In genomic region chr11:75506827-75507226, GRCh38 we compare ENCODE assay signal across 18 cellular contexts. TPM values are rescaled to one million over a fixed set of nuclear protein-coding genes. Genes with fewer than 3 reads are reported as not detected.
DNase-seq lines count a peak whose midpoint lies in the region; ATAC-seq, FAIRE-seq and TF ChIP-seq lines count a peak whose summit lies in the region.
"Had no signal": no experiment of that assay in that cellular context is flagged by ENCODE, and none has a peak within 500 bp of the region (broad histone marks: within the 10 kb centered on the region; RNA-seq: fewer than 3 reads in every experiment).

No MANE protein-coding gene starts in this region.

- no peak overlapping the region for H3K14ac ChIP-seq in neuronal stem cell (ENCODE audit: low read length)

- ATAC-seq in activated CD4-positive, alpha-beta T cell treated with anti-CD3 and anti-CD28 coated beads for 36 hours: no peak
- ATAC-seq in T-helper 17 cell: no peak

- no peaks in the 10 kb centered on the region for H3K9me3 Mint-ChIP-seq in activated CD4-positive, alpha-beta T cell treated with anti-CD3 and anti-CD28 coated beads, Interleukin-2, amount 10 ng/mL, durations not matched to agents 7 days and 5 days
- no peaks in the 10 kb centered on the region for H3K9me3 Mint-ChIP-seq in activated CD4-positive, alpha-beta T cell treated with anti-CD3 and anti-CD28 coated beads for 36 hours (ENCODE audit: low read depth)

- no peak overlapping the region for H3K4me3 Mint-ChIP-seq in activated CD4-positive, alpha-beta T cell treated with anti-CD3 and anti-CD28 coated beads, Interleukin-2, amount 10 ng/mL, durations not matched to agents 7 days and 5 days
- no peak overlapping the region for H3K4me3 Mint-ChIP-seq in activated CD4-positive, alpha-beta T cell treated with anti-CD3 and anti-CD28 coated beads for 36 hours
- H3K4me3 Mint-ChIP-seq in T-helper 17 cell: no peak overlapping the region

- H3K27ac ChIP-seq in neuronal stem cell (replicated peaks; ENCODE audit: low read length): no peak overlapping the region
- peak overlapping the region; percentile 55 to 85 (median 66) for H3K27ac ChIP-seq in tibial nerve
- H3K27ac ChIP-seq: PC-9 had no signal

- no peak overlapping the region for H3K23ac ChIP-seq in neuronal stem cell (ENCODE audit: low read depth, low read length, poor library complexity)

- no peaks in the 10 kb centered on the region for H3K79me1 ChIP-seq in neuronal stem cell (ENCODE audit: low read depth, low read length)

- H2AK5ac ChIP-seq in neuronal stem cell (ENCODE audit: low read depth, low read length): peak overlapping the region; percentile 24

- H3K4me1 ChIP-seq in neuronal stem cell (ENCODE audit: control insufficient read depth in 2 of 2, insufficient read depth in 1 of 2, low read depth in 1 of 2, low read length in 2 of 2) (peaks cover 0 to under 1% of the 10 kb centered on the region in 2 donors), tibial nerve (peaks cover 0 to 66% (median 5%) of the 10 kb centered on the region in 4 donors)

- WGBS in neuronal stem cell (ENCODE audit: extremely low coverage in 2 of 2, insufficient read length in 2 of 2, insufficient replicate concordance in 1 of 2), 2 donors: no CpG with 5 or more reads among the region's 6 CpGs
- WGBS in tibial nerve, 2 donors: 80 to 92% methylated on average over 3 to 6 of the region's 6 CpGs

- no peak for FAIRE-seq in GM12891 (lab: Jason Lieb, UNC)
- FAIRE-seq: D721Med, G401.6 had no signal

- H3K4me2 ChIP-seq in neuronal stem cell (ENCODE audit: insufficient read depth, low read length, poor library complexity, severe bottlenecking): no peak overlapping the region
- H3K4me2 ChIP-seq: PC-9 had no signal

- no peak for DNase-seq in activated CD4-positive, alpha-beta T cell treated with anti-CD3 and anti-CD28 coated beads, Interleukin-2, amount 10 ng/mL, durations not matched to agents 7 days and 5 days
- DNase-seq in activated CD4-positive, alpha-beta T cell treated with anti-CD3 and anti-CD28 coated beads for 36 hours: no peak
- DNase-seq in T-helper 17 cell: no peak
- no peak for DNase-seq in neuronal stem cell (ENCODE audit: low spot score)
- no peak for DNase-seq in tibial nerve (ENCODE audit: low spot score in 2 of 2)
- DNase-seq in stimulated activated CD4-positive, alpha-beta T cell treated with anti-CD3 and anti-CD28 coated beads, Interleukin-12 subunit alpha, Interleukin-12 subunit beta, amount 100 ng/mL, for 4 hours: no peak
- no peak for DNase-seq in NAMALWA (ENCODE audit: low spot score)
- DNase-seq in GM12891 (ENCODE audit: insufficient read length, low spot score): no peak
- DNase-seq: 8988T, DMS79 treated with DMSO at 0.1 percent for 48 hours, HCEC 1CT, IMR-90, NCI-H1048, NCI-H1694, NCI-H446, PC-9 had no signal

- intact Hi-C loops in activated CD4-positive, alpha-beta T cell treated with anti-CD3 and anti-CD28 coated beads for 36 hours (cut with DNase I, micrococcal nuclease): no loop called here

- peak overlapping the region; percentile 95 for H3K27ac Mint-ChIP-seq in activated CD4-positive, alpha-beta T cell treated with anti-CD3 and anti-CD28 coated beads, Interleukin-2, amount 10 ng/mL, durations not matched to agents 7 days and 5 days
- H3K27ac Mint-ChIP-seq in activated CD4-positive, alpha-beta T cell treated with anti-CD3 and anti-CD28 coated beads for 36 hours: no peak overlapping the region
- peak overlapping the region; percentile 96 for H3K27ac Mint-ChIP-seq in T-helper 17 cell

- no peak overlapping the region for H2BK120ac ChIP-seq in neuronal stem cell (ENCODE audit: low read depth, low read length)

- peak overlapping the region; percentile 23 for H2BK12ac ChIP-seq in neuronal stem cell (ENCODE audit: low read length)

- CTCF ChIA-PET in activated CD4-positive, alpha-beta T cell treated with anti-CD3 and anti-CD28 coated beads, Interleukin-2, amount 10 ng/mL, durations not matched to agents 7 days and 5 days (lab: Charles Lee): interaction anchor here (0.6 to 1.1 kb wide), 3 partner anchors 12 to 47 kb away, joined by 3 to 4 read pairs (median 4); no protein-coding TSS in a partner anchor
- CTCF ChIA-PET in activated CD4-positive, alpha-beta T cell treated with anti-CD3 and anti-CD28 coated beads for 36 hours (lab: Charles Lee): interaction anchor here (0.7 kb wide), 1 partner anchor 30 kb away, joined by 5 read pairs; no protein-coding TSS in a partner anchor

- no peak overlapping the region for H2BK5ac ChIP-seq in neuronal stem cell (ENCODE audit: low read length)

- no peak for TF ChIP-seq EP300 in tibial nerve (IDR thresholded peaks at IDR 0.05)

- H3K36me3 Mint-ChIP-seq in activated CD4-positive, alpha-beta T cell treated with anti-CD3 and anti-CD28 coated beads, Interleukin-2, amount 10 ng/mL, durations not matched to agents 7 days and 5 days (ENCODE audit: low read depth): no peaks in the 10 kb centered on the region
- H3K36me3 Mint-ChIP-seq in activated CD4-positive, alpha-beta T cell treated with anti-CD3 and anti-CD28 coated beads for 36 hours (ENCODE audit: low read depth): no peaks in the 10 kb centered on the region
- H3K36me3 Mint-ChIP-seq in T-helper 17 cell (ENCODE audit: low read depth): no peaks in the 10 kb centered on the region

- H3K4me3 ChIP-seq in neuronal stem cell (ENCODE audit: low read length in 2 of 2) (no peak overlapping the region), tibial nerve (no peak overlapping the region)
- H3K4me3 ChIP-seq: PC-9 had no signal

- no peak for TF ChIP-seq POLR2A in tibial nerve (IDR thresholded peaks at IDR 0.05)
- no peak for TF ChIP-seq POLR2A in GM12891 (IDR thresholded peaks at IDR 0.05; ENCODE audit: low read depth, low read length)

- no peak overlapping the region for H4K91ac ChIP-seq in neuronal stem cell (ENCODE audit: low read depth, low read length, poor library complexity)

- TF ChIP-seq CTCF in tibial nerve (IDR thresholded peaks at IDR 0.05): no peak

- peaks cover 37% of the 10 kb centered on the region for H3K4me1 Mint-ChIP-seq in activated CD4-positive, alpha-beta T cell treated with anti-CD3 and anti-CD28 coated beads, Interleukin-2, amount 10 ng/mL, durations not matched to agents 7 days and 5 days
- peaks cover 20% of the 10 kb centered on the region for H3K4me1 Mint-ChIP-seq in activated CD4-positive, alpha-beta T cell treated with anti-CD3 and anti-CD28 coated beads for 36 hours
- peaks cover 34% of the 10 kb centered on the region for H3K4me1 Mint-ChIP-seq in T-helper 17 cell

- H4K8ac ChIP-seq in neuronal stem cell (ENCODE audit: low read depth, low read length): no peak overlapping the region

- peak overlapping the region; percentile 40 for H3K18ac ChIP-seq in neuronal stem cell (ENCODE audit: low read length)

- POLR2A ChIA-PET in activated CD4-positive, alpha-beta T cell treated with anti-CD3 and anti-CD28 coated beads, Interleukin-2, amount 10 ng/mL, durations not matched to agents 7 days and 5 days (lab: Charles Lee): no interaction called here
- POLR2A ChIA-PET in activated CD4-positive, alpha-beta T cell treated with anti-CD3 and anti-CD28 coated beads for 36 hours (lab: Charles Lee): no interaction called here

- peak overlapping the region; percentile 6 for H3K9ac ChIP-seq in neuronal stem cell (ENCODE audit: low read depth, low read length, poor library complexity)

- no peak overlapping the region for H3K4ac ChIP-seq in neuronal stem cell (ENCODE audit: low read length)

- H2BK15ac ChIP-seq in neuronal stem cell (ENCODE audit: low read length): peak overlapping the region; percentile 1

- no peaks in the 10 kb centered on the region for H3K36me3 ChIP-seq in neuronal stem cell (replicated peaks in 1 of 2; ENCODE audit: control insufficient read depth in 2 of 2, insufficient read depth in 2 of 2, low read length in 2 of 2)
- no peaks in the 10 kb centered on the region for H3K36me3 ChIP-seq in tibial nerve

- H2AFZ ChIP-seq in neuronal stem cell (ENCODE audit: low read length): no peak overlapping the region
- H2AFZ ChIP-seq: PC-9 had no signal

- peaks cover 0 to 58% (median 0%) of the 10 kb centered on the region in 3 experiments for H3K27me3 ChIP-seq in neuronal stem cell (ENCODE audit: control insufficient read depth in 3 of 3, insufficient read depth in 3 of 3, low read depth in 1 of 3, low read length in 3 of 3)
- H3K27me3 ChIP-seq in tibial nerve: no peaks in the 10 kb centered on the region

- H3K27me3 Mint-ChIP-seq in activated CD4-positive, alpha-beta T cell treated with anti-CD3 and anti-CD28 coated beads, Interleukin-2, amount 10 ng/mL, durations not matched to agents 7 days and 5 days: no peaks in the 10 kb centered on the region
- no peaks in the 10 kb centered on the region for H3K27me3 Mint-ChIP-seq in activated CD4-positive, alpha-beta T cell treated with anti-CD3 and anti-CD28 coated beads for 36 hours
- no peaks in the 10 kb centered on the region for H3K27me3 Mint-ChIP-seq in T-helper 17 cell

- H3K9me3 ChIP-seq in T-helper 17 cell (ENCODE audit: control insufficient read depth, low read length, poor library complexity, severe bottlenecking) (no peaks in the 10 kb centered on the region), neuronal stem cell (replicated peaks in 1 of 2; ENCODE audit: control insufficient read depth in 2 of 2, insufficient read depth in 1 of 2, low read depth in 1 of 2, low read length in 2 of 2) (no peaks in the 10 kb centered on the region), tibial nerve (no peaks in the 10 kb centered on the region)

TF ChIP-seq in GM12891, 5 proteins besides CTCF, POLR2A, EP300 and RAD21:
- TF ChIP-seq TAF1 (IDR thresholded peaks at IDR 0.05; ENCODE audit: low read depth, low read length) (no peak), SPI1 (IDR thresholded peaks at IDR 0.05; ENCODE audit: low read depth, low read length) (no peak), POU2F2 (IDR thresholded peaks at IDR 0.05; ENCODE audit: low read depth, low read length) (no peak), PAX5 (IDR thresholded peaks at IDR 0.05; ENCODE audit: insufficient read depth, low read length, severe bottlenecking) (no peak)
TF ChIP-seq in GM12891: peak in this region for 0.

RNA-seq across cellular contexts. Expression of gene GDPD5, which starts 18.9 kb away (rescaled TPM):
- total RNA-seq in activated CD4-positive, alpha-beta T cell treated with anti-CD3 and anti-CD28 coated beads, Interleukin-2, amount 10 ng/mL, durations not matched to agents 7 days and 5 days: 10 to 100 TPM; 55.8 to 62.3 TPM
- 10 to 100 TPM; 16.8 to 22.0 TPM for total RNA-seq in activated CD4-positive, alpha-beta T cell treated with anti-CD3 and anti-CD28 coated beads for 36 hours
- total RNA-seq in T-helper 17 cell: 100 to 1,000 TPM in 1 of 2 donors, 10 to 100 TPM in 1; 77.3 to 108 TPM
- polyA plus RNA-seq in neuronal stem cell (2013, experiment 1 of 2): 10.9 TPM
- polyA plus RNA-seq in neuronal stem cell (2013, experiment 2 of 2): 11.1 TPM
- total RNA-seq in tibial nerve: 100 to 1,000 TPM in 2 of 4 donors, 10 to 100 TPM in 2; 92.2 to 122 (median 101) TPM
- polyA plus RNA-seq in GM12891 (2012; ENCODE audit: low read depth, missing spikeins): 3.4 TPM

RNA-seq across cellular contexts. Expression of gene SERPINH1, which starts 55.2 kb away (rescaled TPM):
- 10 to 100 TPM; 11.3 to 11.9 TPM for total RNA-seq in activated CD4-positive, alpha-beta T cell treated with anti-CD3 and anti-CD28 coated beads, Interleukin-2, amount 10 ng/mL, durations not matched to agents 7 days and 5 days
- 10 to 100 TPM; 20.3 to 23.1 TPM for total RNA-seq in activated CD4-positive, alpha-beta T cell treated with anti-CD3 and anti-CD28 coated beads for 36 hours
- 1 to 10 TPM; 3.5 to 3.6 TPM for total RNA-seq in T-helper 17 cell
- polyA plus RNA-seq in neuronal stem cell (2013, experiment 1 of 2): 246 TPM
- polyA plus RNA-seq in neuronal stem cell (2013, experiment 2 of 2): 246 TPM
- 100 to 1,000 TPM; 151 to 358 (median 184) TPM for total RNA-seq in tibial nerve
- 14.8 TPM for polyA plus RNA-seq in GM12891 (2012; ENCODE audit: low read depth, missing spikeins)

Comparison
In these comparisons a context has a peak if more than half of its experiments do, and no peak if none do; other contexts are left out.
1. RNA of gene SERPINH1, which starts 55.2 kb away (total RNA-seq): 151 to 358 TPM in tibial nerve; 20.3 to 23.1 TPM in activated CD4-positive, alpha-beta T cell treated with anti-CD3 and anti-CD28 coated beads for 36 hours, 11.3 to 11.9 TPM in activated CD4-positive, alpha-beta T cell treated with anti-CD3 and anti-CD28 coated beads, Interleukin-2, amount 10 ng/mL, durations not matched to agents 7 days and 5 days and 3.5 to 3.6 TPM in T-helper 17 cell; every median in the first group is over 4 times any median in the second.